In genomic region chr2:125588780-125589179, GRCh38 we compare ENCODE assay signal across 33 cellular contexts.
"Had no signal": no experiment of that assay in that cellular context is flagged by ENCODE, and none has a peak within 500 bp of the region (broad histone marks: within the 10 kb centered on the region; RNA-seq: fewer than 3 reads in every experiment).

No MANE protein-coding gene starts in this region.

- H3K4me3 ChIP-seq: MG63 had no signal

- H3K9me3 ChIP-seq: MG63 had no signal

- H3K36me3 ChIP-seq: MG63 had no signal

- DNase-seq: Karpas-422, Kasumi-1, MG63, MM.1S, MV-4-11, NCI-H1048, NCI-H1092, NCI-H1092 treated with DMSO at 0.1 percent for 48 hours, NCI-H1105, NCI-H1105 treated with DMSO at 0.1 percent for 48 hours, NCI-H1417, NCI-H1417 treated with DMSO at 0.1 percent for 48 hours, NCI-H1436, NCI-H1436 treated with DMSO at 0.1 percent for 48 hours, NCI-H146, NCI-H1694, NCI-H1694 treated with DMSO at 0.1 percent for 48 hours, NCI-H187, NCI-H187 treated with DMSO at 0.1 percent for 48 hours, NCI-H1930, NCI-H2029, NCI-H2029 treated with DMSO at 0.1 percent for 48 hours, NCI-H2081 treated with DMSO at 0.1 percent for 48 hours, NCI-H2107, NCI-H2171, NCI-H2171 treated with DMSO at 0.1 percent for 48 hours, NCI-H2227 treated with DMSO at 0.1 percent for 48 hours, NCI-H226, NCI-H345, NCI-H446, NCI-H446 treated with DMSO at 0.1 percent for 48 hours, NCI-H510A, NCI-H510A treated with DMSO at 0.1 percent for 48 hours had no signal
